8 cellular contexts compared by ENCODE assay signal in the genomic region with DNA sequence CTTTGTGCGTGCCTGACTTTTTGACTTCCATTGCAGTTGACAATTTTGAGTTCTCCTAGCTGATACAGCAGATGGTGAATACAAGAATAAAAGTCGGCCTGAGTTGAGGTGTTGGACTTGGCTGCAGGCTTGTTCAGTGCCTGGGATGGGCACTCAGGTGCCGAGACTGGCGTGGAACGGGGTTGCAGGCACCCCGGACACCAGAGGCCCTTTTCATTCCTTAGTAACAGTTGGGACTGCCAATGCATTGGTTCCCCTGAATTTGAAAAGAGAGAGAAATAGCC. TPM values are rescaled to one million over a fixed set of nuclear protein-coding genes. Genes with fewer than 3 reads are reported as not detected.
DNase-seq lines count a peak whose midpoint lies in the region; ATAC-seq and TF ChIP-seq lines count a peak whose summit lies in the region.

No MANE protein-coding gene starts in this region.

- H3K9me3 ChIP-seq in ascending aorta (no peaks in the 10 kb centered on the region), liver (ENCODE audit: control insufficient read depth in 4 of 4, low read length in 3 of 4) (no peaks in the 10 kb centered on the region), thyroid gland (no peaks in the 10 kb centered on the region)

- H3K36me3 Mint-ChIP-seq in activated T-cell treated with anti-CD3 and anti-CD28 coated beads, Interleukin-2, amount 50 U/mL, for 4 hours (ENCODE audit: insufficient read depth), result peaks cover 9% of the 10 kb centered on the region

- no peaks in the 10 kb centered on the region for H3K9me3 Mint-ChIP-seq in activated T-cell treated with anti-CD3 and anti-CD28 coated beads, Interleukin-2, amount 50 U/mL, for 4 hours

- H3K4me1 Mint-ChIP-seq in activated T-cell treated with anti-CD3 and anti-CD28 coated beads, Interleukin-2, amount 50 U/mL, for 4 hours (ENCODE audit: low read depth), result peaks cover 55% of the 10 kb centered on the region

- 43% methylated on average over 6 of the region's 6 CpGs for WGBS in liver
- WGBS in thyroid gland, 2 donors, result 58 to 66% methylated on average over 6 of the region's 6 CpGs

- ATAC-seq in activated T-cell treated with anti-CD3 and anti-CD28 coated beads, Interleukin-2, amount 50 U/mL, for 4 hours, result no peak
- no peak for ATAC-seq in left colon

- peaks cover 6% of the 10 kb centered on the region for H3K27me3 Mint-ChIP-seq in activated T-cell treated with anti-CD3 and anti-CD28 coated beads, Interleukin-2, amount 50 U/mL, for 4 hours (ENCODE audit: low read depth)

- H3K4me1 ChIP-seq in ascending aorta (peaks cover 11 to 38% of the 10 kb centered on the region in 2 donors), liver (ENCODE audit: control insufficient read depth in 4 of 4, insufficient read depth in 4 of 4, low read length in 3 of 4) (peaks cover 23 to 68% (median 56%) of the 10 kb centered on the region in 4 donors), thyroid gland (peaks cover 53 to 57% of the 10 kb centered on the region in 2 donors)

- DNase-seq in activated T-cell treated with anti-CD3 and anti-CD28 coated beads, Interleukin-2, amount 50 U/mL, for 4 hours, result no peak
- DNase-seq in activated T-cell treated with anti-CD3 and anti-CD28 coated beads, Interleukin-2, amount 50 U/mL, for 1 hour, result no peak
- no peak for DNase-seq in ascending aorta (ENCODE audit: low spot score in 2 of 2)
- DNase-seq in thyroid gland, result no peak
- DNase-seq in stimulated activated CD4-positive, alpha-beta T cell treated with anti-CD3 and anti-CD28 coated beads, Interleukin-2, amount 100 ng/mL, for 48 hours, result no peak
- DNase-seq in DMS79 treated with DMSO at 0.1 percent for 48 hours (lab: John Stamatoyannopoulos, UW), result no peak
- no peak for DNase-seq in left colon

- intact Hi-C loops in ascending aorta (cut with DNase I) (loop anchor here (2.0 to 5.0 kb wide), 3 partner anchors 37 to 340 kb away; a partner anchor contains a TSS), thyroid gland (cut with DNase I) (no loop called here), left colon (cut with DNase I, micrococcal nuclease) (no loop called here)

- peak overlapping the region; percentile 81 to 85 for H3K9ac ChIP-seq in liver (ENCODE audit: low read depth in 1 of 2, low read length in 2 of 2)

- peaks cover 5 to 13% of the 10 kb centered on the region in 2 donors for H3K36me3 ChIP-seq in ascending aorta
- peaks cover 0 to 5% (median 2%) of the 10 kb centered on the region in 4 donors for H3K36me3 ChIP-seq in liver (ENCODE audit: control insufficient read depth in 4 of 4, insufficient read depth in 3 of 4, low read depth in 1 of 4, low read length in 3 of 4)
- H3K36me3 ChIP-seq in thyroid gland, result peaks cover 0 to 12% of the 10 kb centered on the region in 2 donors

- no peaks in the 10 kb centered on the region for H3K27me3 ChIP-seq in ascending aorta
- no peaks in the 10 kb centered on the region for H3K27me3 ChIP-seq in liver (ENCODE audit: control insufficient read depth in 4 of 4, insufficient read depth in 4 of 4, low read length in 3 of 4)
- H3K27me3 ChIP-seq in thyroid gland, result no peaks in the 10 kb centered on the region

- no peak for TF ChIP-seq POLR2A in thyroid gland (IDR thresholded peaks at IDR 0.05)

- no peak for TF ChIP-seq RAD21 in liver (IDR thresholded peaks at IDR 0.05)

- peak overlapping the region; percentile 77 to 81 for H3K4me3 ChIP-seq in ascending aorta
- H3K4me3 ChIP-seq in liver (ENCODE audit: low read depth in 1 of 3, low read length in 3 of 3), result peak overlapping the region; percentile 86 to 98 (median 87)
- peak overlapping the region; percentile 54 to 88 (median 71) for H3K4me3 ChIP-seq in thyroid gland (replicated peaks in 1 of 3)

- no peak overlapping the region for H3K27ac ChIP-seq in ascending aorta
- peak overlapping the region; percentile 72 to 73 for H3K27ac ChIP-seq in liver (ENCODE audit: low read depth in 1 of 2, low read length in 2 of 2)
- H3K27ac ChIP-seq in thyroid gland, result peak overlapping the region in 1 of 3 donors; percentile 23

- peak overlapping the region; percentile 92 for H3K4me3 Mint-ChIP-seq in activated T-cell treated with anti-CD3 and anti-CD28 coated beads, Interleukin-2, amount 50 U/mL, for 4 hours

- no peak for TF ChIP-seq CTCF in ascending aorta (IDR thresholded peaks at IDR 0.05)
- no peak for TF ChIP-seq CTCF in liver (IDR thresholded peaks at IDR 0.05; ENCODE audit: low read depth, low read length, missing input control)
- TF ChIP-seq CTCF in thyroid gland (IDR thresholded peaks at IDR 0.05), result no peak

TF ChIP-seq in liver, 16 proteins besides CTCF, POLR2A, EP300 and RAD21:
- TF ChIP-seq FOXA2 (IDR thresholded peaks at IDR 0.05), result no peak
- TF ChIP-seq YY1 (IDR thresholded peaks at IDR 0.05), result no peak
- no peak for TF ChIP-seq EGR1 (IDR thresholded peaks at IDR 0.05; ENCODE audit: low read depth in 2 of 2)
- no peak for TF ChIP-seq HNF4A (conservative IDR thresholded peaks at IDR 0.05)
- no peak for TF ChIP-seq TAF1 (conservative IDR thresholded peaks at IDR 0.05)
- TF ChIP-seq, protein P1, sequence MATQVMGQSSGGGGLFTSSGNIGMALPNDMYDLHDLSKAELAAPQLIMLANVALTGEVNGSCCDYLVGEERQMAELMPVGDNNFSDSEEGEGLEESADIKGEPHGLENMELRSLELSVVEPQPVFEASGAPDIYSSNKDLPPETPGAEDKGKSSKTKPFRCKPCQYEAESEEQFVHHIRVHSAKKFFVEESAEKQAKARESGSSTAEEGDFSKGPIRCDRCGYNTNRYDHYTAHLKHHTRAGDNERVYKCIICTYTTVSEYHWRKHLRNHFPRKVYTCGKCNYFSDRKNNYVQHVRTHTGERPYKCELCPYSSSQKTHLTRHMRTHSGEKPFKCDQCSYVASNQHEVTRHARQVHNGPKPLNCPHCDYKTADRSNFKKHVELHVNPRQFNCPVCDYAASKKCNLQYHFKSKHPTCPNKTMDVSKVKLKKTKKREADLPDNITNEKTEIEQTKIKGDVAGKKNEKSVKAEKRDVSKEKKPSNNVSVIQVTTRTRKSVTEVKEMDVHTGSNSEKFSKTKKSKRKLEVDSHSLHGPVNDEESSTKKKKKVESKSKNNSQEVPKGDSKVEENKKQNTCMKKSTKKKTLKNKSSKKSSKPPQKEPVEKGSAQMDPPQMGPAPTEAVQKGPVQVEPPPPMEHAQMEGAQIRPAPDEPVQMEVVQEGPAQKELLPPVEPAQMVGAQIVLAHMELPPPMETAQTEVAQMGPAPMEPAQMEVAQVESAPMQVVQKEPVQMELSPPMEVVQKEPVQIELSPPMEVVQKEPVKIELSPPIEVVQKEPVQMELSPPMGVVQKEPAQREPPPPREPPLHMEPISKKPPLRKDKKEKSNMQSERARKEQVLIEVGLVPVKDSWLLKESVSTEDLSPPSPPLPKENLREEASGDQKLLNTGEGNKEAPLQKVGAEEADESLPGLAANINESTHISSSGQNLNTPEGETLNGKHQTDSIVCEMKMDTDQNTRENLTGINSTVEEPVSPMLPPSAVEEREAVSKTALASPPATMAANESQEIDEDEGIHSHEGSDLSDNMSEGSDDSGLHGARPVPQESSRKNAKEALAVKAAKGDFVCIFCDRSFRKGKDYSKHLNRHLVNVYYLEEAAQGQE (IDR thresholded peaks at IDR 0.05), result no peak
- TF ChIP-seq FOXA1 (IDR thresholded peaks at IDR 0.05), result no peak

RNA-seq across cellular contexts. Expression of a gene that starts 1.3 kb away (rescaled TPM):
- 10 to 100 TPM; 57.7 to 59.2 (median 57.7) TPM for total RNA-seq in activated T-cell treated with anti-CD3 and anti-CD28 coated beads, Interleukin-2, amount 50 U/mL, for 4 hours
- total RNA-seq in ascending aorta, result 25.4 TPM
- 10 to 100 TPM; 22.4 to 25.2 TPM for total RNA-seq in liver
- 10 to 100 TPM in 1 of 2 donors, 1 to 10 TPM in 1; 2.4 to 15.1 TPM for polyA plus RNA-seq in liver
- total RNA-seq in thyroid gland, result 10 to 100 TPM; 18.3 to 31.0 (median 19.3) TPM
- 10 to 100 TPM; 31.0 to 33.0 TPM for total RNA-seq in left colon

RNA-seq across cellular contexts. Expression of a gene that starts 16.8 kb away (rescaled TPM):
- total RNA-seq in activated T-cell treated with anti-CD3 and anti-CD28 coated beads, Interleukin-2, amount 50 U/mL, for 4 hours, result 10 to 100 TPM; 15.1 to 17.4 (median 16.1) TPM
- total RNA-seq in ascending aorta (3.5 TPM), liver (10 to 100 TPM; 11.5 to 35.5 TPM), thyroid gland (10 to 100 TPM; 18.6 to 60.0 (median 24.8) TPM), left colon (100 to 1,000 TPM in 1 of 2 donors, 10 to 100 TPM in 1; 90.9 to 117 TPM)
- polyA plus RNA-seq in liver, result 10 to 100 TPM; 38.3 to 50.4 TPM

RNA-seq across cellular contexts. Expression of a gene that starts 17.0 kb away (rescaled TPM):
- 1 to 10 TPM in 2 of 3 donors, under 1 TPM in 1; 0.71 to 1.3 (median 1.1) TPM for total RNA-seq in activated T-cell treated with anti-CD3 and anti-CD28 coated beads, Interleukin-2, amount 50 U/mL, for 4 hours
- total RNA-seq in ascending aorta, result 1.1 TPM
- total RNA-seq in liver, result 1 to 10 TPM; 1.2 to 2.9 TPM
- polyA plus RNA-seq in liver, result 1 to 10 TPM; 1.6 to 4.6 TPM
- total RNA-seq in thyroid gland, result 1 to 10 TPM; 4.2 to 8.8 (median 6.6) TPM
- 10 to 100 TPM; 13.6 to 15.3 TPM for total RNA-seq in left colon

RNA-seq across cellular contexts. Expression of a gene that starts 38.2 kb away (rescaled TPM):
- 10 to 100 TPM; 16.3 to 26.7 (median 17.7) TPM for total RNA-seq in activated T-cell treated with anti-CD3 and anti-CD28 coated beads, Interleukin-2, amount 50 U/mL, for 4 hours
- total RNA-seq in ascending aorta (44.6 TPM), liver (10 to 100 TPM; 15.7 to 62.4 TPM), thyroid gland (10 to 100 TPM; 15.4 to 42.4 (median 29.1) TPM), left colon (10 to 100 TPM; 29.9 to 36.4 TPM)
- polyA plus RNA-seq in liver, result 10 to 100 TPM; 23.8 to 50.3 TPM

RNA-seq across cellular contexts. Expression of a gene that starts 40.2 kb away (rescaled TPM):
- 1 to 10 TPM; 1.4 to 2.7 (median 1.7) TPM for total RNA-seq in activated T-cell treated with anti-CD3 and anti-CD28 coated beads, Interleukin-2, amount 50 U/mL, for 4 hours
- not detected for total RNA-seq in ascending aorta
- under 1 TPM; 0.17 to 0.23 TPM for total RNA-seq in liver
- polyA plus RNA-seq in liver, result under 1 TPM; 0.08 to 0.46 TPM
- total RNA-seq in thyroid gland, result 1 to 10 TPM; 1.7 to 2.6 (median 2.3) TPM
- total RNA-seq in left colon, result 1 to 10 TPM; 3.7 to 4.7 TPM

Comparison
In these comparisons a context has a peak if more than half of its experiments do, and no peak if none do; other contexts are left out.
1. H3K27ac ChIP-seq: peak in liver (2 of 2); none in ascending aorta (0 of 2).
2. Peak in every context shown above with its lines, with median percentiles within 50 percentile points of each other: H3K4me3 ChIP-seq.